ENCODE assay signal across 16 cellular contexts in genomic region chr17:29763273-29763672, GRCh38.
"Had no signal": no experiment of that assay in that cellular context is flagged by ENCODE, and none has a peak within 500 bp of the region (broad histone marks: within the 10 kb centered on the region; RNA-seq: fewer than 3 reads in every experiment).

No MANE protein-coding gene starts in this region.

- H3K9me3 ChIP-seq: heart left ventricle had no signal

- H3K9me3 Mint-ChIP-seq: naive B cell, nephron had no signal

- H3K27ac ChIP-seq: heart left ventricle, parathyroid adenoma had no signal

- H3K27me3 ChIP-seq: dorsolateral prefrontal cortex, heart left ventricle had no signal

- H3K36me3 ChIP-seq: heart left ventricle had no signal

- H2AFZ ChIP-seq: parathyroid adenoma had no signal

- H3K4me3 ChIP-seq: heart left ventricle had no signal

- H3K27me3 Mint-ChIP-seq: naive B cell had no signal

- DNase-seq: cortex of kidney; dorsolateral prefrontal cortex; effector CD8-positive, alpha-beta T cell; foreskin melanocyte; heart left ventricle; hippocampal formation; kidney glomerular epithelial cell; mesendoderm; naive B cell; small intestine; stimulated activated CD4-positive, alpha-beta T cell treated with anti-CD3 and anti-CD28 coated beads, Interleukin-12 subunit alpha, Interleukin-12 subunit beta, amount 100 ng/mL, for 4 hours; stimulated activated CD4-positive, alpha-beta T cell treated with anti-CD3 and anti-CD28 coated beads, Interleukin-2, amount 100 ng/mL, for 48 hours; stimulated activated naive CD4-positive, alpha-beta T cell treated with Interleukin-2 at 50 U/mL for 16 hours; trophoblast cell had no signal

- H3K9ac ChIP-seq: parathyroid adenoma had no signal
